Comparison of ENCODE assay signal across 13 cellular contexts in genomic region chr1:59565611-59566410, GRCh38.
DNase-seq lines count a peak whose midpoint lies in the region; ATAC-seq, FAIRE-seq and TF ChIP-seq lines count a peak whose summit lies in the region.
"Had no signal": no experiment of that assay in that cellular context is flagged by ENCODE, and none has a peak within 500 bp of the region (broad histone marks: within the 10 kb centered on the region; RNA-seq: fewer than 3 reads in every experiment).

No MANE protein-coding gene starts in this region.

- H3K9me2 ChIP-seq in GM23248 (ENCODE audit: insufficient read depth): no peaks in the 10 kb centered on the region

- H3K27me3 ChIP-seq in GM23248 (replicated peaks; ENCODE audit: insufficient read depth) (no peaks in the 10 kb centered on the region), astrocyte (ENCODE audit: insufficient read depth, low read length) (no peaks in the 10 kb centered on the region), left lung (no peaks in the 10 kb centered on the region), tibial nerve (no peaks in the 10 kb centered on the region)

- H3K27ac ChIP-seq in GM23248 (peak overlapping the region; percentile 78), astrocyte (ENCODE audit: low read depth, low read length) (no peak overlapping the region), left lung (peak overlapping the region in 1 of 2 donors; percentile 16), tibial nerve (peak overlapping the region in 3 of 4 donors; percentile 6 to 58 (median 52))
- H3K27ac ChIP-seq: epithelial cell of prostate had no signal

- TF ChIP-seq POLR2A in tibial nerve (IDR thresholded peaks at IDR 0.05): no peak
- no peak for TF ChIP-seq POLR2A in H54 (IDR thresholded peaks at IDR 0.05; ENCODE audit: low read depth, low read length)

- peaks cover 14% of the 10 kb centered on the region; the same call in 1 of the 2 replicates for H3F3A ChIP-seq in GM23248 (ENCODE audit: insufficient read depth)

- H3K79me2 ChIP-seq in GM23248 (ENCODE audit: insufficient read depth) (no peaks in the 10 kb centered on the region), astrocyte (ENCODE audit: insufficient read depth, low read length) (no peaks in the 10 kb centered on the region)

- no peaks in the 10 kb centered on the region for H3K9me3 ChIP-seq in GM23248 (ENCODE audit: low read depth)
- no peaks in the 10 kb centered on the region for H3K9me3 ChIP-seq in astrocyte (ENCODE audit: insufficient read depth, low read depth, low read length)
- no peaks in the 10 kb centered on the region for H3K9me3 ChIP-seq in left lung
- H3K9me3 ChIP-seq in tibial nerve: no peaks in the 10 kb centered on the region

- H3K9ac ChIP-seq in GM23248 (peak overlapping the region; percentile 67), astrocyte (ENCODE audit: low read length) (no peak overlapping the region)

- WGBS in GM23248 (ENCODE audit: low coverage in 1 of 2, low lambda C conversion rate in 2 of 2, missing lambda C conversion rate in 2 of 2), 2 experiments: 14 to 16% methylated on average over 5 of the region's 5 CpGs
- 64 to 67% methylated on average over 5 of the region's 5 CpGs for WGBS in tibial nerve, 2 donors

- H3K4me2 ChIP-seq in GM23248 (ENCODE audit: unreplicated experiment) (peak overlapping the region; percentile 61), astrocyte (ENCODE audit: low read length) (peak overlapping the region; percentile 46)

- in situ Hi-C loops in GM23248 (cut with MboI): no loop called here

- DNase-seq in GM23248 (peak; percentile 93), astrocyte (ENCODE audit: low read depth) (peak; percentile 77), left lung (no peak), tibial nerve (ENCODE audit: low spot score in 2 of 2) (peak in 1 of 2 donors; percentile 25), Ammon's horn (ENCODE audit: low spot score) (no peak), H54 (ENCODE audit: insufficient read length, low spot score) (no peak), activated T-cell treated with anti-CD3 and anti-CD28 coated beads for 4 hours (no peak)
- no peak for DNase-seq in stimulated activated naive CD8-positive, alpha-beta T cell treated with anti-CD3 and anti-CD28 coated beads, Interleukin-15, amount 100 ng/mL, for 72 hours
- DNase-seq: activated CD4-positive, alpha-beta T cell treated with anti-CD3 and anti-CD28 coated beads for 4 hours; NCI-H1694; NK-92 treated with Interleukin-12 subunit alpha and Interleukin-12 subunit beta, amount 100 ng/mL, for 24 hours had no signal

- H4K20me1 ChIP-seq in GM23248 (ENCODE audit: insufficient read depth) (no peaks in the 10 kb centered on the region), astrocyte (ENCODE audit: insufficient read depth, low read length) (no peaks in the 10 kb centered on the region)

- peaks cover 6% of the 10 kb centered on the region for H3K9me3 Mint-ChIP-seq in astrocyte (ENCODE audit: unreplicated experiment)
- H3K9me3 Mint-ChIP-seq in stimulated activated naive CD8-positive, alpha-beta T cell treated with anti-CD3 and anti-CD28 coated beads, Interleukin-15, amount 100 ng/mL, for 72 hours: no peaks in the 10 kb centered on the region

- no peak overlapping the region for H3K4me3 Mint-ChIP-seq in astrocyte (ENCODE audit: unreplicated experiment)
- H3K4me3 Mint-ChIP-seq in stimulated activated naive CD8-positive, alpha-beta T cell treated with anti-CD3 and anti-CD28 coated beads, Interleukin-15, amount 100 ng/mL, for 72 hours: no peak overlapping the region

- no peaks in the 10 kb centered on the region for H3K36me3 ChIP-seq in GM23248 (ENCODE audit: low read depth)
- no peaks in the 10 kb centered on the region for H3K36me3 ChIP-seq in astrocyte (ENCODE audit: insufficient read depth, low read length)
- H3K36me3 ChIP-seq in left lung: no peaks in the 10 kb centered on the region
- no peaks in the 10 kb centered on the region for H3K36me3 ChIP-seq in tibial nerve

- TF ChIP-seq EP300 in tibial nerve (IDR thresholded peaks at IDR 0.05): peak in 1 of 2 donors; percentile 34

- H2AFZ ChIP-seq in GM23248 (peak overlapping the region; percentile 52), astrocyte (ENCODE audit: low read depth, low read length) (no peak overlapping the region)

- H3K4me1 ChIP-seq in GM23248 (ENCODE audit: insufficient read depth) (peaks cover 14% of the 10 kb centered on the region), astrocyte (ENCODE audit: insufficient read depth, low read length) (no peaks in the 10 kb centered on the region), left lung (peaks cover 0 to 27% of the 10 kb centered on the region in 2 donors), tibial nerve (peaks cover 0 to 10% (median 6%) of the 10 kb centered on the region in 4 donors)

- peak; percentile 5 for FAIRE-seq in astrocyte (lab: Jason Lieb, UNC)
- FAIRE-seq in H54 (lab: Jason Lieb, UNC): no peak
- FAIRE-seq: GM12892 had no signal

- ATAC-seq in left lung: peak; percentile 30
- ATAC-seq in stimulated activated naive CD8-positive, alpha-beta T cell treated with anti-CD3 and anti-CD28 coated beads, Interleukin-15, amount 100 ng/mL, for 72 hours: no peak

- TF ChIP-seq CTCF in astrocyte (IDR thresholded peaks at IDR 0.05; ENCODE audit: insufficient read depth, low read depth, low read length) (no peak), left lung (IDR thresholded peaks at IDR 0.05) (no peak), tibial nerve (IDR thresholded peaks at IDR 0.05) (no peak)

- intact Hi-C loops in left lung (cut with DNase I): no loop called here

- peaks cover 2% of the 10 kb centered on the region for H3K36me3 Mint-ChIP-seq in astrocyte (ENCODE audit: low read depth, unreplicated experiment)

- H3K4me1 Mint-ChIP-seq in astrocyte (ENCODE audit: low read depth, unreplicated experiment): peaks cover 11% of the 10 kb centered on the region
- H3K4me1 Mint-ChIP-seq in stimulated activated naive CD8-positive, alpha-beta T cell treated with anti-CD3 and anti-CD28 coated beads, Interleukin-15, amount 100 ng/mL, for 72 hours: peaks cover 24% of the 10 kb centered on the region

- H3K27me3 Mint-ChIP-seq in astrocyte (ENCODE audit: low read depth, unreplicated experiment): no peaks in the 10 kb centered on the region
- H3K27me3 Mint-ChIP-seq in stimulated activated naive CD8-positive, alpha-beta T cell treated with anti-CD3 and anti-CD28 coated beads, Interleukin-15, amount 100 ng/mL, for 72 hours: no peaks in the 10 kb centered on the region

- peak overlapping the region; percentile 62 for H3K4me3 ChIP-seq in GM23248
- no peak overlapping the region for H3K4me3 ChIP-seq in astrocyte (ENCODE audit: insufficient read depth, low read depth, low read length)
- no peak overlapping the region for H3K4me3 ChIP-seq in left lung
- H3K4me3 ChIP-seq in tibial nerve: no peak overlapping the region

- H3K27ac Mint-ChIP-seq in astrocyte (ENCODE audit: unreplicated experiment): peak overlapping the region; percentile 54
- peak overlapping the region in 1 of 2 donors; percentile 3 for H3K27ac Mint-ChIP-seq in stimulated activated naive CD8-positive, alpha-beta T cell treated with anti-CD3 and anti-CD28 coated beads, Interleukin-15, amount 100 ng/mL, for 72 hours

Comparison
In these comparisons a context has a peak if more than half of its experiments do, and no peak if none do; other contexts are left out.
1. DNase-seq: peak in GM23248 (single experiment) and astrocyte (single experiment); none in left lung (0 of 2), Ammon's horn (single experiment), H54 (single experiment), stimulated activated naive CD8-positive, alpha-beta T cell treated with anti-CD3 and anti-CD28 coated beads, Interleukin-15, amount 100 ng/mL, for 72 hours (0 of 2) and activated T-cell treated with anti-CD3 and anti-CD28 coated beads for 4 hours (single experiment).